In the genomic region with DNA sequence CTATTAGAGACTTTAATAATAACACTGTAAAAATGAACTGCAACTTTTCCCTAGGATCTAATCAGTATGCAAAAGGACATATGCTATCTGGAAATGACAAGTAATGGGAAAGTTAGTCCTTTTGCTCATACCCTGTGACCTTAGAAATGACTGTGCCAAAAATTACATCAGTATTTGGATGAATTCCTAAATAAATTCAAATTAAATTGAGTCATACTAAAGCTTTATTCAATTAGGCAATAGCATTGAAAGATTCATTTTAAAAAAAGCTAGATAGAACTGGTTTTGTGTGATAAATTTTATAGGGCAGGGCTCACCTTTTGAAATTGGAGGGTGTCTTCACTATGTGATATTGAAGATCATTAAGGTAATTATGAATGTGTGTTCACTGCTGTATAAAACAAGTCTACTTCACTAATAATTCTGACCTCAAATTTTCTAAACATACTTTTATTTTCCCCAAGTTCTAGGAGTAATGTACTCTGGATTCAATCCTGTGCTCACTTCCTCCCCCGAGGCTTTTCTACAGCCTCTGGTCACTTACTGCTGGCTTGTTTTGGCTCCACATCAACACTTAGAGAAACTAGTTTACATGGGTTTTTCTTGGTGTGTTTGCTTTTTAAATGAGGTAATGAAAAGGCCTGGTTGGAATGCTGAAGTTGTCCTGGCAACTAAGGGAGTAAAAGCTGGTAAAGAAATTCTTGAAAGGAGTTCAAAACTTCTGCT, we compare ENCODE assay signal across 10 cellular contexts. TPM values are rescaled to one million over a fixed set of nuclear protein-coding genes. Genes with fewer than 3 reads are reported as not detected.
DNase-seq lines count a peak whose midpoint lies in the region; ATAC-seq and TF ChIP-seq lines count a peak whose summit lies in the region.
"Had no signal": no experiment of that assay in that cellular context is flagged by ENCODE, and none has a peak within 500 bp of the region (broad histone marks: within the 10 kb centered on the region; RNA-seq: fewer than 3 reads in every experiment).

No MANE protein-coding gene starts in this region.

- H3K4me1 ChIP-seq in esophagus muscularis mucosa: peaks cover 9 to 27% (median 23%) of the 10 kb centered on the region in 4 donors

- no peaks in the 10 kb centered on the region; the same call in 1 of the 2 replicates for H3K9me3 ChIP-seq in AG04450 (ENCODE audit: control insufficient read depth, insufficient read depth, low read length)
- no peaks in the 10 kb centered on the region for H3K9me3 ChIP-seq in esophagus muscularis mucosa

- 4% methylated on average over 1 of the region's 1 CpG for WGBS in esophagus muscularis mucosa

- peak overlapping the region; percentile 84 for H3K27ac ChIP-seq in AG04450 (ENCODE audit: low read depth, low read length)
- H3K27ac ChIP-seq in esophagus muscularis mucosa (replicated peaks in 1 of 4): peak overlapping the region; percentile 18 to 56 (median 26)

- intact Hi-C loops in esophagus muscularis mucosa (cut with DNase I): no loop called here
- intact Hi-C loops in activated naive CD4-positive, alpha-beta T cell treated with anti-CD3 and anti-CD28 coated beads for 36 hours (cut with micrococcal nuclease): no loop called here

- TF ChIP-seq POLR2A in esophagus muscularis mucosa (IDR thresholded peaks at IDR 0.05; ENCODE audit: low read depth): no peak

- H3K4me3 ChIP-seq in AG04450 (ENCODE audit: low read depth, low read length): no peak overlapping the region
- no peak overlapping the region for H3K4me3 ChIP-seq in esophagus muscularis mucosa

- peaks cover 7% of the 10 kb centered on the region for H3K9me3 Mint-ChIP-seq in nephron
- H3K9me3 Mint-ChIP-seq in activated naive CD4-positive, alpha-beta T cell treated with anti-CD3 and anti-CD28 coated beads for 36 hours: peaks cover 4% of the 10 kb centered on the region
- H3K9me3 Mint-ChIP-seq: CD4-positive, alpha-beta T cell had no signal

- TF ChIP-seq CTCF in AG04450 (IDR thresholded peaks at IDR 0.05; ENCODE audit: low read depth, low read length): no peak
- no peak for TF ChIP-seq CTCF in esophagus muscularis mucosa (IDR thresholded peaks at IDR 0.05)
- TF ChIP-seq CTCF in nephron (IDR thresholded peaks at IDR 0.05; ENCODE audit: unreplicated experiment in 3 of 3): no peak

- no peak for ATAC-seq in HG02759 (IDR thresholded peaks at IDR 0.05; ENCODE audit: unreplicated experiment)
- ATAC-seq: HCT116 had no signal

- no peaks in the 10 kb centered on the region for H3K27me3 ChIP-seq in AG04450 (ENCODE audit: control insufficient read depth, insufficient read depth, low read length)
- no peaks in the 10 kb centered on the region for H3K27me3 ChIP-seq in esophagus muscularis mucosa

- CTCF ChIA-PET in AG04450 (lab: Charles Lee): interaction anchor here (1.6 to 3.4 kb wide), 2 partner anchors 141 to 144 kb away, joined by 3 to 14 read pairs; no protein-coding TSS in a partner anchor
- CTCF ChIA-PET in activated naive CD4-positive, alpha-beta T cell treated with anti-CD3 and anti-CD28 coated beads for 36 hours (lab: Charles Lee): interaction anchor here (1.1 to 1.3 kb wide), 2 partner anchors 20 to 44 kb away, joined by 3 read pairs; a partner anchor contains a TSS

- POLR2A ChIA-PET in AG04450 (lab: Yijun Ruan, JAX): interaction anchor here (0.6 kb wide), 1 partner anchor 98 kb away, joined by 3 read pairs; no protein-coding TSS in a partner anchor

- H3K4me3 Mint-ChIP-seq in nephron: no peak overlapping the region
- H3K4me3 Mint-ChIP-seq in activated naive CD4-positive, alpha-beta T cell treated with anti-CD3 and anti-CD28 coated beads for 36 hours: no peak overlapping the region
- H3K4me3 Mint-ChIP-seq: CD4-positive, alpha-beta T cell had no signal

- peaks cover 31% of the 10 kb centered on the region for H3K4me1 Mint-ChIP-seq in nephron
- no peaks in the 10 kb centered on the region for H3K4me1 Mint-ChIP-seq in activated naive CD4-positive, alpha-beta T cell treated with anti-CD3 and anti-CD28 coated beads for 36 hours (ENCODE audit: low read depth)

- H3K36me3 ChIP-seq in esophagus muscularis mucosa: no peaks in the 10 kb centered on the region

- H3K36me3 Mint-ChIP-seq in nephron (ENCODE audit: low read depth): peaks cover 3% of the 10 kb centered on the region
- no peaks in the 10 kb centered on the region for H3K36me3 Mint-ChIP-seq in activated naive CD4-positive, alpha-beta T cell treated with anti-CD3 and anti-CD28 coated beads for 36 hours (ENCODE audit: low read depth)

- no peak for TF ChIP-seq EP300 in esophagus muscularis mucosa (IDR thresholded peaks at IDR 0.05)

- DNase-seq in AG04450 (ENCODE audit: low read depth, low spot score) (peak; percentile 61), NCI-H69 (lab: John Stamatoyannopoulos, UW) (peak; percentile 49), esophagus muscularis mucosa (ENCODE audit: extremely low spot score) (no peak), amygdala (lab: John Stamatoyannopoulos, UW) (no peak)
- no peak for DNase-seq in stimulated activated CD4-positive, alpha-beta T cell treated with anti-CD3 and anti-CD28 coated beads, Interleukin-2, amount 100 ng/mL, for 24 hours
- DNase-seq in activated naive CD4-positive, alpha-beta T cell treated with anti-CD3 and anti-CD28 coated beads for 36 hours: no peak
- DNase-seq: CD4-positive, alpha-beta T cell had no signal

- H3K27me3 Mint-ChIP-seq in nephron (ENCODE audit: low read depth): no peaks in the 10 kb centered on the region
- H3K27me3 Mint-ChIP-seq in activated naive CD4-positive, alpha-beta T cell treated with anti-CD3 and anti-CD28 coated beads for 36 hours (ENCODE audit: low read depth): no peaks in the 10 kb centered on the region
- H3K27me3 Mint-ChIP-seq: CD4-positive, alpha-beta T cell had no signal

- peak overlapping the region; percentile 76 to 87 (median 77) for H3K27ac Mint-ChIP-seq in nephron
- no peak overlapping the region for H3K27ac Mint-ChIP-seq in activated naive CD4-positive, alpha-beta T cell treated with anti-CD3 and anti-CD28 coated beads for 36 hours
- H3K27ac Mint-ChIP-seq: CD4-positive, alpha-beta T cell had no signal

RNA-seq across cellular contexts. Expression of a gene that starts 44.4 kb away (rescaled TPM):
- polyA plus RNA-seq in AG04450 (2011; rRNA removed): not detected in 2 replicates
- polyA minus RNA-seq in AG04450 (2011; rRNA and poly(A)+ RNA removed): not detected in 2 replicates
- total RNA-seq in esophagus muscularis mucosa: under 1 TPM in 1 of 4 donors, not detected in 3; 0.13 TPM
- not detected for total RNA-seq in activated naive CD4-positive, alpha-beta T cell treated with anti-CD3 and anti-CD28 coated beads for 36 hours

Comparison
In these comparisons a context has a peak if more than half of its experiments do, and no peak if none do; other contexts are left out.
1. DNase-seq: peak in AG04450 (single experiment) and NCI-H69 (single experiment); none in esophagus muscularis mucosa (single experiment), stimulated activated CD4-positive, alpha-beta T cell treated with anti-CD3 and anti-CD28 coated beads, Interleukin-2, amount 100 ng/mL, for 24 hours (0 of 2), activated naive CD4-positive, alpha-beta T cell treated with anti-CD3 and anti-CD28 coated beads for 36 hours (single experiment) and amygdala (0 of 56).